In genomic region chr6:42347456-42347855, GRCh38 we compare ENCODE assay signal across 30 cellular contexts.
"Had no signal": no experiment of that assay in that cellular context is flagged by ENCODE, and none has a peak within 500 bp of the region (broad histone marks: within the 10 kb centered on the region; RNA-seq: fewer than 3 reads in every experiment).

No MANE protein-coding gene starts in this region.

- H3K27ac ChIP-seq: Peyer's patch, RWPE1, WERI-Rb-1 had no signal

- H3K4me1 ChIP-seq: Peyer's patch had no signal

- H3K27me3 Mint-ChIP-seq: activated CD4-positive, alpha-beta T cell treated with anti-CD3 and anti-CD28 coated beads, Interleukin-2, amount 10 ng/mL, durations not matched to agents 7 days and 5 days; activated naive CD4-positive, alpha-beta T cell treated with anti-CD3 and anti-CD28 coated beads, Interleukin-2, amount 10 ng/mL, durations not matched to agents 7 days and 5 days; activated naive CD8-positive, alpha-beta T cell; activated naive CD8-positive, alpha-beta T cell treated with anti-CD3 and anti-CD28 coated beads, Interleukin-2, amount 50 U/mL, for 24 hours; T-cell had no signal

- FAIRE-seq: bronchial epithelial cell, K562 had no signal

- H3K9me3 Mint-ChIP-seq: activated CD4-positive, alpha-beta T cell treated with anti-CD3 and anti-CD28 coated beads, Interleukin-2, amount 10 ng/mL, durations not matched to agents 7 days and 5 days; activated naive CD4-positive, alpha-beta T cell treated with anti-CD3 and anti-CD28 coated beads, Interleukin-2, amount 10 ng/mL, durations not matched to agents 7 days and 5 days; activated naive CD8-positive, alpha-beta T cell treated with anti-CD3 and anti-CD28 coated beads, Interleukin-2, amount 50 U/mL, for 24 hours; brain; T-cell had no signal

- ATAC-seq: activated CD8-positive, alpha-beta T cell treated with anti-CD3 and anti-CD28 coated beads, Interleukin-2, amount 10 ng/mL, durations not matched to agents 7 days and 5 days; activated naive CD8-positive, alpha-beta T cell treated with anti-CD3 and anti-CD28 coated beads, Interleukin-2, amount 50 U/mL, for 24 hours; K562; PC-3; Right ventricle myocardium inferior; SK-N-SH treated with all-trans-retinoic acid at 6 μM for 48 hours; T-cell had no signal

- H3K4me3 ChIP-seq: K562, Peyer's patch had no signal

- H3K36me3 ChIP-seq: Peyer's patch, WERI-Rb-1 had no signal

- H3K4me3 Mint-ChIP-seq: activated CD4-positive, alpha-beta T cell treated with anti-CD3 and anti-CD28 coated beads, Interleukin-2, amount 10 ng/mL, durations not matched to agents 7 days and 5 days; activated CD8-positive, alpha-beta T cell treated with anti-CD3 and anti-CD28 coated beads, Interleukin-2, amount 10 ng/mL, durations not matched to agents 7 days and 5 days; activated naive CD4-positive, alpha-beta T cell treated with anti-CD3 and anti-CD28 coated beads, Interleukin-2, amount 10 ng/mL, durations not matched to agents 7 days and 5 days; activated naive CD8-positive, alpha-beta T cell; activated naive CD8-positive, alpha-beta T cell treated with anti-CD3 and anti-CD28 coated beads, Interleukin-2, amount 50 U/mL, for 24 hours; brain; T-cell had no signal

- H3K27ac Mint-ChIP-seq: activated CD4-positive, alpha-beta T cell treated with anti-CD3 and anti-CD28 coated beads, Interleukin-2, amount 10 ng/mL, durations not matched to agents 7 days and 5 days; activated CD8-positive, alpha-beta T cell treated with anti-CD3 and anti-CD28 coated beads, Interleukin-2, amount 10 ng/mL, durations not matched to agents 7 days and 5 days; activated naive CD4-positive, alpha-beta T cell treated with anti-CD3 and anti-CD28 coated beads, Interleukin-2, amount 10 ng/mL, durations not matched to agents 7 days and 5 days; activated naive CD8-positive, alpha-beta T cell; activated naive CD8-positive, alpha-beta T cell treated with anti-CD3 and anti-CD28 coated beads, Interleukin-2, amount 50 U/mL, for 24 hours; brain; T-cell had no signal

- DNase-seq: activated CD4-positive, alpha-beta T cell treated with anti-CD3 and anti-CD28 coated beads for 1 hour; activated CD4-positive, alpha-beta T cell treated with anti-CD3 and anti-CD28 coated beads, Interleukin-2, amount 10 ng/mL, durations not matched to agents 7 days and 5 days; activated CD4-positive, alpha-beta T cell treated with anti-CD3 and anti-CD28 coated beads, Interleukin-2, amount 50 U/mL, for 48 hours; activated CD4-positive, CD25-positive, alpha-beta regulatory T cell; activated CD8-positive, alpha-beta T cell treated with anti-CD3 and anti-CD28 coated beads, Interleukin-2, amount 10 ng/mL, durations not matched to agents 7 days and 5 days; activated effector memory CD4-positive, alpha-beta T cell treated with Interleukin-2 at 50 U/mL for 16 hours; activated naive CD4-positive, alpha-beta T cell treated with anti-CD3 and anti-CD28 coated beads, Interleukin-2, amount 10 ng/mL, durations not matched to agents 7 days and 5 days; activated naive CD8-positive, alpha-beta T cell treated with anti-CD3 and anti-CD28 coated beads, Interleukin-2, amount 50 U/mL, for 24 hours; anterior cingulate cortex; cerebellar nuclear complex; NCI-H1105 treated with DMSO at 0.1 percent for 48 hours; NCI-H1436; NCI-H1694; NCI-H1930; NCI-H345; NCI-H524 treated with DMSO at 0.1 percent for 48 hours; NK-92 treated with Interleukin-12 subunit alpha and Interleukin-12 subunit beta, amount 100 ng/mL, for 24 hours; PC-3; SIG-M5; T-cell; T1000; WERI-Rb-1 had no signal

- H3K9me3 ChIP-seq: Peyer's patch had no signal

- H3K27me3 ChIP-seq: Peyer's patch had no signal
